In the genomic region with DNA sequence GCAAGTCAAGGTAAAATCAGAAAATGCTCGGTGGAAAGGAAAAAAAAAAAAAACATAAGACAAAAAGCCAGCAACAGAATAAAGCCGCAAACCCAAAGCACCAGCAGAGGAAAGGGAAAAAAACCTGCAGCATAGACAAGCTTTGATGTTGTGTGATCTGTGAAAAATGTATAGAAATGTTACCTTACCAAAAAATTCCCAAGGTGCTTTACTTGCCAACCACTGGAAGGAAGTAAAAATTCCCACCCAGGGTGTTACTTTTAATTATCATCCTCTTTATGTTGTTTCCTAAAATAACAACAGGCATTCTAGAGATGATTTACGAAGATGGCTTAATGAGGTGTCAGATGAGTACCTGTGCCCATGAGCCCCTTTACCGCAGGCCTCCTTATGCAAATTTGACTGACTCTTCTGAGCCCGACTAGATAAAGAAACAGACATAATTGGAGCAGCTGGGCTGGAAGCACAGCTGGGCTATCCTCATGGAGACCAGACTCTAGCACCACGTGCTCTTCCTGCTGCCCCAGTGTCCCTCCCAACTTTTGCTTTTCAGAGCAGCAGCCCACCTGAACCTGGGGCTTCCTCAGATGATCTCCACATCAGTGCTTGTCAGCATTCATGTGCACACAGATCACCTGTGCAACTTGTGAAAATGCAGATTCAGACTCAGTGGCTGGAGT, we compare ENCODE assay signal across 9 cellular contexts. TPM values are rescaled to one million over a fixed set of nuclear protein-coding genes. Genes with fewer than 3 reads are reported as not detected.
A peak's percentile ranks its signal among the peaks of the same experiment; 100 is the strongest.
DNase-seq lines count a peak whose midpoint lies in the region; ATAC-seq and TF ChIP-seq lines count a peak whose summit lies in the region.
"Had no signal": no experiment of that assay in that cellular context is flagged by ENCODE, and none has a peak within 500 bp of the region (broad histone marks: within the 10 kb centered on the region; RNA-seq: fewer than 3 reads in every experiment).

No MANE protein-coding gene starts in this region.

- no peak overlapping the region for H3K4me3 ChIP-seq in right lobe of liver

- DNase-seq in effector memory CD8-positive, alpha-beta T cell = peak; percentile 26 to 40 (median 35)
- DNase-seq in right lobe of liver = no peak
- no peak for DNase-seq in cortex of kidney (lab: John Stamatoyannopoulos, UW)
- no peak for DNase-seq in foreskin keratinocyte
- DNase-seq in NCI-H187 treated with DMSO at 0.1 percent for 48 hours (lab: John Stamatoyannopoulos, UW) = no peak

- no peaks in the 10 kb centered on the region for H3K9me3 ChIP-seq in right lobe of liver

- peak overlapping the region; percentile 35 for H3K4me3 Mint-ChIP-seq in T-helper 1 cell treated with Interleukin-12 subunit alpha and Interleukin-12 subunit beta and Interleukin-4 antibody, amounts not matched to agents 30 μg/mL and 1 μg/mL, for 36 hours
- peak overlapping the region; percentile 69 to 76 for H3K4me3 Mint-ChIP-seq in effector memory CD8-positive, alpha-beta T cell
- H3K4me3 Mint-ChIP-seq: brain had no signal

- H3K27me3 ChIP-seq in right lobe of liver (no peaks in the 10 kb centered on the region), foreskin keratinocyte (no peaks in the 10 kb centered on the region)

- 90% methylated on average over 5 of the region's 6 CpGs for WGBS in right lobe of liver (ENCODE audit: insufficient coverage, low coverage, low lambda C conversion rate, missing lambda C conversion rate)

- no peak for TF ChIP-seq POLR2A in right lobe of liver (IDR thresholded peaks at IDR 0.05)

- ATAC-seq in GM18498 (IDR thresholded peaks at IDR 0.05; ENCODE audit: unreplicated experiment) (peak; percentile 68), GM21390 (IDR thresholded peaks at IDR 0.05; ENCODE audit: unreplicated experiment) (peak; percentile 76), right lobe of liver (no peak), foreskin keratinocyte (no peak)
- ATAC-seq in effector memory CD8-positive, alpha-beta T cell (replicated peaks) = peak; percentile 80

- H3K36me3 Mint-ChIP-seq in T-helper 1 cell treated with Interleukin-12 subunit alpha and Interleukin-12 subunit beta and Interleukin-4 antibody, amounts not matched to agents 30 μg/mL and 1 μg/mL, for 36 hours (ENCODE audit: low read depth) = peaks cover 42% of the 10 kb centered on the region
- H3K36me3 Mint-ChIP-seq in effector memory CD8-positive, alpha-beta T cell (ENCODE audit: insufficient read depth) = peaks cover 52% of the 10 kb centered on the region

- intact Hi-C loops in right lobe of liver (cut with DNase I) = no loop called here

- H3K4me1 Mint-ChIP-seq in T-helper 1 cell treated with Interleukin-12 subunit alpha and Interleukin-12 subunit beta and Interleukin-4 antibody, amounts not matched to agents 30 μg/mL and 1 μg/mL, for 36 hours (ENCODE audit: low read depth) = peaks cover 61% of the 10 kb centered on the region
- H3K4me1 Mint-ChIP-seq in effector memory CD8-positive, alpha-beta T cell (ENCODE audit: low read depth in 2 of 2) = peaks cover 47 to 60% of the 10 kb centered on the region in 2 donors
- H3K4me1 Mint-ChIP-seq: brain had no signal

- peaks cover 5% of the 10 kb centered on the region for H3K9me3 Mint-ChIP-seq in T-helper 1 cell treated with Interleukin-12 subunit alpha and Interleukin-12 subunit beta and Interleukin-4 antibody, amounts not matched to agents 30 μg/mL and 1 μg/mL, for 36 hours
- H3K9me3 Mint-ChIP-seq in effector memory CD8-positive, alpha-beta T cell = peaks cover 0 to 2% of the 10 kb centered on the region in 2 donors

- no peaks in the 10 kb centered on the region for H3K27me3 Mint-ChIP-seq in T-helper 1 cell treated with Interleukin-12 subunit alpha and Interleukin-12 subunit beta and Interleukin-4 antibody, amounts not matched to agents 30 μg/mL and 1 μg/mL, for 36 hours (ENCODE audit: low read depth)
- H3K27me3 Mint-ChIP-seq in effector memory CD8-positive, alpha-beta T cell = no peaks in the 10 kb centered on the region
- H3K27me3 Mint-ChIP-seq: brain had no signal

- TF ChIP-seq CTCF in right lobe of liver (IDR thresholded peaks at IDR 0.05) = no peak
- no peak for TF ChIP-seq CTCF in foreskin keratinocyte (conservative IDR thresholded peaks at IDR 0.05)

- H3K27ac ChIP-seq in right lobe of liver (no peak overlapping the region), foreskin keratinocyte (no peak overlapping the region)

- H3K4me1 ChIP-seq in right lobe of liver (peaks cover 0 to 7% (median 0%) of the 10 kb centered on the region in 4 donors), foreskin keratinocyte (no peaks in the 10 kb centered on the region)

- H3K36me3 ChIP-seq in right lobe of liver = peaks cover 0 to 8% (median 0%) of the 10 kb centered on the region in 4 donors

- peak overlapping the region; percentile 79 for H3K27ac Mint-ChIP-seq in T-helper 1 cell treated with Interleukin-12 subunit alpha and Interleukin-12 subunit beta and Interleukin-4 antibody, amounts not matched to agents 30 μg/mL and 1 μg/mL, for 36 hours
- H3K27ac Mint-ChIP-seq in effector memory CD8-positive, alpha-beta T cell = peak overlapping the region; percentile 93 to 95

RNA-seq across cellular contexts. Expression of gene SRSF7, which starts 41.5 kb away (rescaled TPM):
- 10 to 100 TPM; 33.5 to 57.4 (median 44.4) TPM for total RNA-seq in right lobe of liver
- 233 and 247 TPM in 2 replicates for total RNA-seq in foreskin keratinocyte
- 231 and 250 TPM in 2 replicates for polyA plus RNA-seq in foreskin keratinocyte

RNA-seq across cellular contexts. Expression of gene GALM, which starts 43.7 kb away (rescaled TPM):
- total RNA-seq in right lobe of liver (10 to 100 TPM; 26.2 to 47.9 (median 36.7) TPM), foreskin keratinocyte (2.9 and 4.3 TPM in 2 replicates)
- 2.1 and 3.4 TPM in 2 replicates for polyA plus RNA-seq in foreskin keratinocyte

Comparison
In these comparisons a context has a peak if more than half of its experiments do, and no peak if none do; other contexts are left out.
1. ATAC-seq: peak in GM18498 (single experiment), GM21390 (single experiment) and effector memory CD8-positive, alpha-beta T cell (single experiment); none in right lobe of liver (0 of 4) and foreskin keratinocyte (single experiment).
2. DNase-seq: peak in effector memory CD8-positive, alpha-beta T cell (3 of 3); none in right lobe of liver (0 of 3), cortex of kidney (single experiment), foreskin keratinocyte (0 of 2) and NCI-H187 treated with DMSO at 0.1 percent for 48 hours (single experiment).